20 cellular contexts compared by ENCODE assay signal in genomic region chr2:16320716-16321115, GRCh38.
DNase-seq lines count a peak whose midpoint lies in the region; ATAC-seq and TF ChIP-seq lines count a peak whose summit lies in the region.
"Had no signal": no experiment of that assay in that cellular context is flagged by ENCODE, and none has a peak within 500 bp of the region (broad histone marks: within the 10 kb centered on the region; RNA-seq: fewer than 3 reads in every experiment).

No MANE protein-coding gene starts in this region.

- TF ChIP-seq CTCF in smooth muscle cell (IDR thresholded peaks at IDR 0.05; ENCODE audit: borderline replicate concordance, insufficient read depth, poor library complexity, severe bottlenecking) = no peak

- H2AFZ ChIP-seq in smooth muscle cell (ENCODE audit: low read depth) = no peak overlapping the region

- no peak for ATAC-seq in HG03280 (IDR thresholded peaks at IDR 0.05; ENCODE audit: unreplicated experiment)
- ATAC-seq: activated CD8-positive, alpha-beta T cell treated with anti-CD3 and anti-CD28 coated beads for 36 hours; activated T-cell treated with anti-CD3 and anti-CD28 coated beads, Interleukin-2, amount 50 U/mL, for 72 hours; body of pancreas; GM12878; left cardiac atrium had no signal

- no peaks in the 10 kb centered on the region for H3K79me2 ChIP-seq in smooth muscle cell (ENCODE audit: low read depth)

- no peaks in the 10 kb centered on the region for H3K9me3 ChIP-seq in smooth muscle cell (replicated peaks; ENCODE audit: low read depth)
- H3K9me3 ChIP-seq: body of pancreas, colonic mucosa had no signal

- H3K27ac ChIP-seq in layer of hippocampus (ENCODE audit: low read depth, low read length) = peak overlapping the region; percentile 19
- H3K27ac ChIP-seq in temporal lobe (ENCODE audit: low read depth, low read length) = peak overlapping the region; percentile 30
- no peak overlapping the region for H3K27ac ChIP-seq in smooth muscle cell (ENCODE audit: low read depth)
- H3K27ac ChIP-seq: body of pancreas, colonic mucosa had no signal

- H3K36me3 ChIP-seq in smooth muscle cell (ENCODE audit: low read depth) = no peaks in the 10 kb centered on the region
- H3K36me3 ChIP-seq: colonic mucosa had no signal

- H4K20me1 ChIP-seq in smooth muscle cell (ENCODE audit: low read depth) = no peaks in the 10 kb centered on the region

- no peak overlapping the region for H3K9ac ChIP-seq in smooth muscle cell (ENCODE audit: low read depth)

- peaks cover 25% of the 10 kb centered on the region for H3K4me1 ChIP-seq in smooth muscle cell (ENCODE audit: low read depth)
- H3K4me1 ChIP-seq: body of pancreas, colonic mucosa had no signal

- peak; percentile 27 for DNase-seq in NCI-H1417 treated with DMSO at 0.1 percent for 48 hours (lab: John Stamatoyannopoulos, UW)
- DNase-seq in NCI-H748 treated with DMSO at 0.1 percent for 48 hours (lab: John Stamatoyannopoulos, UW) = peak; percentile 81
- no peak for DNase-seq in stimulated activated CD8-positive, alpha-beta memory T cell treated with anti-CD3 and anti-CD28 coated beads, Interleukin-4, amount 100 ng/mL, for 48 hours
- DNase-seq in smooth muscle cell (lab: John Stamatoyannopoulos, UW; ENCODE audit: unreplicated experiment) = no peak
- DNase-seq: activated CD8-positive, alpha-beta T cell treated with anti-CD3 and anti-CD28 coated beads for 36 hours; activated T-cell treated with anti-CD3 and anti-CD28 coated beads, Interleukin-2, amount 50 U/mL, for 72 hours; AML-193; body of pancreas; colonic mucosa; GDM1; HCEC 1CT; KG1; left cardiac atrium; OCI-M1; SHP77; T-helper 1 cell had no signal

- H3K4me2 ChIP-seq in smooth muscle cell = no peak overlapping the region

- H3K27me3 ChIP-seq in layer of hippocampus (ENCODE audit: control insufficient read depth, insufficient read depth, low read length) (no peaks in the 10 kb centered on the region), smooth muscle cell (ENCODE audit: low read depth) (no peaks in the 10 kb centered on the region)
- H3K27me3 ChIP-seq: body of pancreas, colonic mucosa had no signal

- WGBS in smooth muscle cell (ENCODE audit: low lambda C conversion rate) = 74% methylated on average over 11 of the region's 11 CpGs

- no peaks in the 10 kb centered on the region for H3F3A ChIP-seq in smooth muscle cell (ENCODE audit: low read depth)

- H3K4me3 ChIP-seq in smooth muscle cell = no peak overlapping the region
- H3K4me3 ChIP-seq: body of pancreas, colonic mucosa, GM12878 had no signal

Comparison
In these comparisons a context has a peak if more than half of its experiments do, and no peak if none do; other contexts are left out.
1. DNase-seq: peak in NCI-H1417 treated with DMSO at 0.1 percent for 48 hours (single experiment) and NCI-H748 treated with DMSO at 0.1 percent for 48 hours (single experiment); none in stimulated activated CD8-positive, alpha-beta memory T cell treated with anti-CD3 and anti-CD28 coated beads, Interleukin-4, amount 100 ng/mL, for 48 hours (single experiment) and smooth muscle cell (single experiment).